10 cellular contexts compared by ENCODE assay signal in genomic region chr4:174714393-174715211, GRCh38.
DNase-seq lines count a peak whose midpoint lies in the region; ATAC-seq, FAIRE-seq and TF ChIP-seq lines count a peak whose summit lies in the region.
"Had no signal": no experiment of that assay in that cellular context is flagged by ENCODE, and none has a peak within 500 bp of the region (broad histone marks: within the 10 kb centered on the region; RNA-seq: fewer than 3 reads in every experiment).

No MANE protein-coding gene starts in this region.

- H3K18ac ChIP-seq in IMR-90 (ENCODE audit: low read depth, low read length): no peak overlapping the region

- H2AK5ac ChIP-seq in IMR-90 (ENCODE audit: low read depth, low read length): no peak overlapping the region

- intact Hi-C loops in IMR-90 (cut with micrococcal nuclease): no loop called here

- no peak overlapping the region for H3K4me2 ChIP-seq in GM23338
- H3K4me2 ChIP-seq in IMR-90 (ENCODE audit: low read depth, low read length): no peak overlapping the region
- no peak overlapping the region for H3K4me2 ChIP-seq in SU-DHL-6 (ENCODE audit: low read depth, low read length, poor library complexity, severe bottlenecking)

- DNase-seq in AG09319 (ENCODE audit: extremely low read depth, low read depth) (no peak), GM23338 (ENCODE audit: low spot score) (peak; percentile 79), IMR-90 (peak; percentile 7), foreskin fibroblast (peak in 1 of 2 donors; percentile 17), small intestine (peak; percentile 55), NCI-H1436 (lab: John Stamatoyannopoulos, UW) (no peak)
- DNase-seq: activated B cell treated with CpG ODN at 0.5 μM for 24 hours had no signal

- peaks cover 19% of the 10 kb centered on the region for H3K4me1 Mint-ChIP-seq in GM23338
- H3K4me1 Mint-ChIP-seq: activated B cell treated with CpG ODN at 0.5 μM for 24 hours had no signal

- H3K56ac ChIP-seq in IMR-90 (ENCODE audit: extremely low read depth, insufficient read depth, low read length): no peak overlapping the region

- H4K8ac ChIP-seq in IMR-90 (ENCODE audit: low read depth in 2 of 2, low read length in 2 of 2): no peak overlapping the region

- no peaks in the 10 kb centered on the region for H3K9me1 ChIP-seq in IMR-90 (ENCODE audit: insufficient read depth, low read length)

- H3K79me1 ChIP-seq in IMR-90 (ENCODE audit: low read depth in 1 of 2, low read length in 2 of 2): no peaks in the 10 kb centered on the region

- H3K27ac ChIP-seq in GM23338 (ENCODE audit: low read depth) (no peak overlapping the region), IMR-90 (ENCODE audit: insufficient read depth, low read length) (no peak overlapping the region), SU-DHL-6 (ENCODE audit: low read depth, low read length) (no peak overlapping the region), small intestine (ENCODE audit: low read depth in 1 of 2, low read length in 1 of 2) (no peak overlapping the region)

- no TSS peak for BruUV-seq in IMR-90 (replicated peaks; lab: Mats Ljungman, UMichigan)

- no peaks in the 10 kb centered on the region for H3K79me2 ChIP-seq in GM23338 (replicated peaks; ENCODE audit: insufficient read depth)
- H3K79me2 ChIP-seq in SU-DHL-6 (ENCODE audit: insufficient read depth, low read length): no peaks in the 10 kb centered on the region

- no CpG with 5 or more reads among the region's 8 CpGs for WGBS in IMR-90 (ENCODE audit: extremely low coverage in 2 of 2, insufficient read length in 1 of 2), 2 experiments
- 27 to 48% (median 38%) methylated on average over 8 of the region's 8 CpGs for WGBS in small intestine, 3 donors

- H2BK15ac ChIP-seq in IMR-90 (ENCODE audit: low read depth, low read length): no peak overlapping the region

- no peak overlapping the region for H2BK20ac ChIP-seq in IMR-90 (ENCODE audit: low read depth, low read length)

- no peak overlapping the region for H3K27ac Mint-ChIP-seq in GM23338
- H3K27ac Mint-ChIP-seq: activated B cell treated with CpG ODN at 0.5 μM for 24 hours had no signal

- no peak overlapping the region for H2BK5ac ChIP-seq in IMR-90 (ENCODE audit: low read depth, low read length, poor library complexity, severe bottlenecking)

- H3K27me3 Mint-ChIP-seq in GM23338 (ENCODE audit: insufficient read depth, low read depth, poor library complexity): peaks cover 2% of the 10 kb centered on the region
- H3K27me3 Mint-ChIP-seq: activated B cell treated with CpG ODN at 0.5 μM for 24 hours had no signal

- H3K4me1 ChIP-seq in GM23338 (ENCODE audit: insufficient read depth) (peaks cover 15% of the 10 kb centered on the region), IMR-90 (ENCODE audit: control insufficient read depth, insufficient read depth, low read length) (no peaks in the 10 kb centered on the region), small intestine (ENCODE audit: control insufficient read depth in 2 of 2, insufficient read depth in 1 of 2, low read depth in 1 of 2, low read length in 1 of 2) (no peaks in the 10 kb centered on the region)

- no peaks in the 10 kb centered on the region for H3K9me3 Mint-ChIP-seq in GM23338
- H3K9me3 Mint-ChIP-seq: activated B cell treated with CpG ODN at 0.5 μM for 24 hours had no signal

- H3K27me3 ChIP-seq in GM23338 (ENCODE audit: insufficient read depth) (no peaks in the 10 kb centered on the region), IMR-90 (ENCODE audit: control insufficient read depth, insufficient read depth, low read length) (no peaks in the 10 kb centered on the region), SU-DHL-6 (ENCODE audit: low read length) (no peaks in the 10 kb centered on the region), small intestine (ENCODE audit: control insufficient read depth in 2 of 2, insufficient read depth in 2 of 2, low read length in 2 of 2) (no peaks in the 10 kb centered on the region)

- CTCF ChIA-PET in IMR-90 (lab: Yijun Ruan, JAX): no interaction called here

- H2AFZ ChIP-seq in GM23338: no peak overlapping the region
- no peak overlapping the region for H2AFZ ChIP-seq in IMR-90 (replicated peaks; ENCODE audit: low read length, poor library complexity)
- no peak overlapping the region for H2AFZ ChIP-seq in SU-DHL-6 (ENCODE audit: low read depth, low read length, severe bottlenecking)

- TF ChIP-seq POLR2A in IMR-90 (IDR thresholded peaks at IDR 0.05; ENCODE audit: low read depth, low read length): no peak

- no peak overlapping the region for H2AK9ac ChIP-seq in IMR-90 (replicated peaks; ENCODE audit: low read depth, low read length, poor library complexity)

- H3F3A ChIP-seq in GM23338 (replicated peaks; ENCODE audit: low read depth) (no peaks in the 10 kb centered on the region), SU-DHL-6 (ENCODE audit: insufficient read depth) (no peaks in the 10 kb centered on the region)

- TF ChIP-seq CTCF in AG09319 (IDR thresholded peaks at IDR 0.05; ENCODE audit: low read depth, low read length) (peak; percentile 89), GM23338 (conservative IDR thresholded peaks at IDR 0.05; ENCODE audit: low read depth in 2 of 2) (peak; percentile 86 to 92), IMR-90 (conservative IDR thresholded peaks at IDR 0.05; ENCODE audit: low read depth, low read length) (peak; percentile 39), SU-DHL-6 (IDR thresholded peaks at IDR 0.05; ENCODE audit: insufficient read depth, low read length, poor library complexity, severe bottlenecking) (peak; percentile 69), foreskin fibroblast (IDR thresholded peaks at IDR 0.05; ENCODE audit: low read depth, low read length) (peak; percentile 72)

- H3K9me2 ChIP-seq in GM23338 (ENCODE audit: insufficient read depth) (no peaks in the 10 kb centered on the region), SU-DHL-6 (replicated peaks; ENCODE audit: insufficient read depth, low read length) (no peaks in the 10 kb centered on the region)

- H3K36me3 ChIP-seq in GM23338 (ENCODE audit: insufficient read depth) (no peaks in the 10 kb centered on the region), IMR-90 (ENCODE audit: control insufficient read depth, insufficient read depth, low read length) (no peaks in the 10 kb centered on the region), SU-DHL-6 (ENCODE audit: low read length) (no peaks in the 10 kb centered on the region), small intestine (ENCODE audit: control insufficient read depth in 2 of 2, insufficient read depth in 2 of 2, low read length in 2 of 2) (no peaks in the 10 kb centered on the region)

- no peak overlapping the region for H3K4me3 ChIP-seq in GM23338
- H3K4me3 ChIP-seq in IMR-90 (ENCODE audit: insufficient read depth, low read depth, low read length): no peak overlapping the region
- H3K4me3 ChIP-seq in SU-DHL-6 (ENCODE audit: insufficient read depth, low read length, poor library complexity, severe bottlenecking): no peak overlapping the region
- no peak overlapping the region for H3K4me3 ChIP-seq in foreskin fibroblast (ENCODE audit: low read depth in 1 of 2, low read length in 2 of 2)
- no peak overlapping the region for H3K4me3 ChIP-seq in small intestine (ENCODE audit: low read depth in 1 of 2, low read length in 2 of 2)
- H3K4me3 ChIP-seq: skin epidermis had no signal

- TF ChIP-seq RAD21 in IMR-90 (IDR thresholded peaks at IDR 0.05; ENCODE audit: low read length): peak; percentile 27; the same call in 1 of the 2 replicates

- FAIRE-seq in G401.6 (lab: Jason Lieb, UNC) (peak; percentile 88), small intestine (lab: Jason Lieb, UNC) (no peak)

- in situ Hi-C loops in IMR-90 (cut with MboI; ENCODE audit: low sequenced_read_pairs): no loop called here

- H3K14ac ChIP-seq in IMR-90 (replicated peaks; ENCODE audit: low read depth, low read length): no peak overlapping the region

- no peak overlapping the region for H3K4me3 Mint-ChIP-seq in GM23338
- H3K4me3 Mint-ChIP-seq: activated B cell treated with CpG ODN at 0.5 μM for 24 hours had no signal

- no peaks in the 10 kb centered on the region for H3K36me3 Mint-ChIP-seq in GM23338 (ENCODE audit: low read depth)

- H3K9ac ChIP-seq in IMR-90 (ENCODE audit: low read depth, low read length) (no peak overlapping the region), SU-DHL-6 (ENCODE audit: low read length) (no peak overlapping the region)

- no peak overlapping the region for H4K91ac ChIP-seq in IMR-90 (ENCODE audit: insufficient read depth, low read depth, low read length)

- POLR2A ChIA-PET in IMR-90 (lab: Charles Lee; ENCODE audit: unreplicated experiment): no interaction called here

- no peak overlapping the region for H3K4ac ChIP-seq in IMR-90 (ENCODE audit: low read depth, low read length)

- H3K9me3 ChIP-seq in IMR-90 (ENCODE audit: control insufficient read depth, insufficient read depth, low read length) (no peaks in the 10 kb centered on the region), SU-DHL-6 (ENCODE audit: insufficient read depth, low read length) (no peaks in the 10 kb centered on the region), small intestine (ENCODE audit: control insufficient read depth, low read depth) (no peaks in the 10 kb centered on the region)

- H4K20me1 ChIP-seq in GM23338 (replicated peaks; ENCODE audit: insufficient read depth) (no peaks in the 10 kb centered on the region), IMR-90 (ENCODE audit: insufficient read depth, low read length) (no peaks in the 10 kb centered on the region), SU-DHL-6 (ENCODE audit: low read depth, low read length) (no peaks in the 10 kb centered on the region)

- H2BK120ac ChIP-seq in IMR-90 (ENCODE audit: low read depth, low read length): no peak overlapping the region

- H4K5ac ChIP-seq in IMR-90 (ENCODE audit: low read depth, low read length): no peak overlapping the region

- no peak overlapping the region for H3K23ac ChIP-seq in IMR-90 (ENCODE audit: low read depth, low read length)

- ATAC-seq in GM23338: peak; percentile 86
- no peak for ATAC-seq in IMR-90 (ENCODE audit: low read depth)

- dilution Hi-C loops in IMR-90 (cut with HindIII; ENCODE audit: low sequenced_read_pairs, unreplicated experiment): no loop called here

TF ChIP-seq in GM23338, 12 proteins besides CTCF, POLR2A, EP300 and RAD21 (continues in another document):
- TF ChIP-seq STAT1 (IDR thresholded peaks at IDR 0.05; ENCODE audit: unreplicated experiment): no peak
- TF ChIP-seq EZH2phosphoT487 (IDR thresholded peaks at IDR 0.05; ENCODE audit: unreplicated experiment): no peak

TF ChIP-seq in IMR-90, 13 proteins besides CTCF, POLR2A, EP300 and RAD21:
- TF ChIP-seq NFE2L2 (IDR thresholded peaks at IDR 0.05; ENCODE audit: low read depth, low read length) (no peak), USF2 (IDR thresholded peaks at IDR 0.05; ENCODE audit: low read depth, low read length) (no peak)

Comparison
In these comparisons a context has a peak if more than half of its experiments do, and no peak if none do; other contexts are left out.
1. DNase-seq: peak in GM23338 (single experiment), IMR-90 (single experiment) and small intestine (single experiment); none in AG09319 (single experiment) and NCI-H1436 (single experiment).
2. CTCF ChIP-seq: peak in every context shown above with its lines; median percentile 89 in AG09319; 89 in GM23338; 72 in foreskin fibroblast; 69 in SU-DHL-6; 39 in IMR-90.